ENCODE assay signal across 1 cellular context in genomic region chr14:94059998-94060397, GRCh38.
TF ChIP-seq lines count a peak whose summit lies in the region.

No MANE protein-coding gene starts in this region.

TF ChIP-seq in HepG2, 621 proteins besides CTCF, POLR2A, EP300 and RAD21 (continued from another document):
- no peak for TF ChIP-seq UBTF (CRISPR knock-in tag; IDR thresholded peaks at IDR 0.05)
- no peak for TF ChIP-seq DNMT1 (CRISPR knock-in tag; IDR thresholded peaks at IDR 0.05)
- no peak for TF ChIP-seq ZNF672 (CRISPR knock-in tag; IDR thresholded peaks at IDR 0.05)
- no peak for TF ChIP-seq ERF (CRISPR knock-in tag; IDR thresholded peaks at IDR 0.05)
- TF ChIP-seq ZFX (CRISPR knock-in tag; IDR thresholded peaks at IDR 0.05; ENCODE audit: low read depth) = 0 out of 2 replicates have a peak, but pooled peaks have one; percentile 22
- TF ChIP-seq FOXA3 (CRISPR knock-in tag; IDR thresholded peaks at IDR 0.05) = peak; percentile 30; the same call in 1 of the 2 replicates
- no peak for TF ChIP-seq CBFB (CRISPR knock-in tag; IDR thresholded peaks at IDR 0.05)
- no peak for TF ChIP-seq ZNF207 (IDR thresholded peaks at IDR 0.05; ENCODE audit: borderline replicate concordance)
- no peak for TF ChIP-seq ZNF552 (CRISPR knock-in tag; IDR thresholded peaks at IDR 0.05; ENCODE audit: borderline replicate concordance)
- no peak for TF ChIP-seq FIP1L1 (IDR thresholded peaks at IDR 0.05; ENCODE audit: borderline replicate concordance, insufficient read depth, low read depth, low read length)
- TF ChIP-seq ZUFSP (CRISPR knock-in tag; IDR thresholded peaks at IDR 0.05; ENCODE audit: borderline replicate concordance) = no peak
- no peak for TF ChIP-seq BRCA1 (CRISPR knock-in tag; IDR thresholded peaks at IDR 0.05)
- no peak for TF ChIP-seq MAF1 (CRISPR knock-in tag; IDR thresholded peaks at IDR 0.05; ENCODE audit: borderline replicate concordance)
- no peak for TF ChIP-seq RNF219 (CRISPR knock-in tag; IDR thresholded peaks at IDR 0.05)
- no peak for TF ChIP-seq ZSCAN30 (CRISPR knock-in tag; IDR thresholded peaks at IDR 0.05)
- TF ChIP-seq NCOR1 (IDR thresholded peaks at IDR 0.05; ENCODE audit: borderline replicate concordance, low read length) = no peak
- TF ChIP-seq HOXA9 (CRISPR knock-in tag; IDR thresholded peaks at IDR 0.05; ENCODE audit: borderline replicate concordance) = no peak
- TF ChIP-seq HNF1A (IDR thresholded peaks at IDR 0.05; ENCODE audit: low read depth) = no peak
- TF ChIP-seq HNF1A (CRISPR knock-in tag; IDR thresholded peaks at IDR 0.05; ENCODE audit: borderline replicate concordance) = peak; percentile 51; the same call in 1 of the 2 replicates
